1 cellular context compared by ENCODE assay signal in the genomic region with DNA sequence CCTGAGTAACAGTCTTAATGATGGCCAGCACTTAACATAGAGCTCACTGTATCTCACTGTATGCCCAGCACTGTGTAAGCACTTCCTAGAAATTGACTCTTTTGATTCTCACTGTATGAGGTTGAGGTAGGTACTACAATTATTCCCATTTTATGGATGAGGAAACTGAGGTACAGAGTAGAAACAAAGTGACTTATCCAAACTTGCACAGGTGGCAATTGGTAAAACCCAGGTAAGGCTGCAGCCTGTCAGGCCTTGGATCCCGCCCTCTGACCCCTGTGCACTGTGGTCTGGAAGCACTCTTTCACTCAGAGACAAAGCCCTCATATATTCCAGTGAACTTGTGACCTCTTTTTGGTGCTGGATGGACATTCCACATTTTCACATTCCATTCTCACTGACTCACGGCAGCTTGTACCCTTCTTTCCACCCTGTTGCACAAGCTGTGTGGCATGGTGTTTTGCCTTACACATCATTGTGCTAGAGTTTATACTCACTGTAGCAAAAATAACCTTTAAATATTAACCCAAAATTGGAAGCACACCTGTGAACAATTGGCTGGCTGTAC.
A peak's percentile ranks its signal among the peaks of the same experiment; 100 is the strongest.
TF ChIP-seq lines count a peak whose summit lies in the region.

No MANE protein-coding gene starts in this region.

TF ChIP-seq in HepG2, 621 proteins besides CTCF, POLR2A, EP300 and RAD21 (continued from another document and continues in another):
- TF ChIP-seq, protein P1, sequence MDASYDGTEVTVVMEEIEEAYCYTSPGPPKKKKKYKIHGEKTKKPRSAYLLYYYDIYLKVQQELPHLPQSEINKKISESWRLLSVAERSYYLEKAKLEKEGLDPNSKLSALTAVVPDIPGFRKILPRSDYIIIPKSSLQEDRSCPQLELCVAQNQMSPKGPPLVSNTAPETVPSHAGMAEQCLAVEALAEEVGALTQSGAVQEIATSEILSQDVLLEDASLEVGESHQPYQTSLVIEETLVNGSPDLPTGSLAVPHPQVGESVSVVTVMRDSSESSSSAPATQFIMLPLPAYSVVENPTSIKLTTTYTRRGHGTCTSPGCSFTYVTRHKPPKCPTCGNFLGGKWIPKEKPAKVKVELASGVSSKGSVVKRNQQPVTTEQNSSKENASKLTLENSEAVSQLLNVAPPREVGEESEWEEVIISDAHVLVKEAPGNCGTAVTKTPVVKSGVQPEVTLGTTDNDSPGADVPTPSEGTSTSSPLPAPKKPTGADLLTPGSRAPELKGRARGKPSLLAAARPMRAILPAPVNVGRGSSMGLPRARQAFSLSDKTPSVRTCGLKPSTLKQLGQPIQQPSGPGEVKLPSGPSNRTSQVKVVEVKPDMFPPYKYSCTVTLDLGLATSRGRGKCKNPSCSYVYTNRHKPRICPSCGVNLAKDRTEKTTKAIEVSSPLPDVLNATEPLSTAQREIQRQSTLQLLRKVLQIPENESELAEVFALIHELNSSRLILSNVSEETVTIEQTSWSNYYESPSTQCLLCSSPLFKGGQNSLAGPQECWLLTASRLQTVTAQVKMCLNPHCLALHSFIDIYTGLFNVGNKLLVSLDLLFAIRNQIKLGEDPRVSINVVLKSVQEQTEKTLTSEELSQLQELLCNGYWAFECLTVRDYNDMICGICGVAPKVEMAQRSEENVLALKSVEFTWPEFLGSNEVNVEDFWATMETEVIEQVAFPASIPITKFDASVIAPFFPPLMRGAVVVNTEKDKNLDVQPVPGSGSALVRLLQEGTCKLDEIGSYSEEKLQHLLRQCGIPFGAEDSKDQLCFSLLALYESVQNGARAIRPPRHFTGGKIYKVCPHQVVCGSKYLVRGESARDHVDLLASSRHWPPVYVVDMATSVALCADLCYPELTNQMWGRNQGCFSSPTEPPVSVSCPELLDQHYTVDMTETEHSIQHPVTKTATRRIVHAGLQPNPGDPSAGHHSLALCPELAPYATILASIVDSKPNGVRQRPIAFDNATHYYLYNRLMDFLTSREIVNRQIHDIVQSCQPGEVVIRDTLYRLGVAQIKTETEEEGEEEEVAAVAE (CRISPR knock-in tag; IDR thresholded peaks at IDR 0.05; ENCODE audit: borderline replicate concordance), result no peak
- TF ChIP-seq ZNF609 (CRISPR knock-in tag; IDR thresholded peaks at IDR 0.05; ENCODE audit: borderline replicate concordance) (peak; percentile 86), ZNF850 (CRISPR knock-in tag; conservative IDR thresholded peaks at IDR 0.05) (no peak), ELK4 (CRISPR knock-in tag; IDR thresholded peaks at IDR 0.05; ENCODE audit: borderline replicate concordance) (no peak), TERF1 (CRISPR knock-in tag; IDR thresholded peaks at IDR 0.05) (no peak), BRD4 (CRISPR knock-in tag; IDR thresholded peaks at IDR 0.05) (no peak), SETDB1 (CRISPR knock-in tag; IDR thresholded peaks at IDR 0.05; ENCODE audit: borderline replicate concordance) (no peak), KMT2A (CRISPR knock-in tag; IDR thresholded peaks at IDR 0.05) (no peak), THAP8 (CRISPR knock-in tag; IDR thresholded peaks at IDR 0.05; ENCODE audit: borderline replicate concordance) (no peak), JARID2 (CRISPR knock-in tag; IDR thresholded peaks at IDR 0.05; ENCODE audit: insufficient replicate concordance) (no peak), MXD4 (CRISPR knock-in tag; IDR thresholded peaks at IDR 0.05) (0 out of 2 replicates have a peak, but pooled peaks have one; percentile 21), RFXANK (CRISPR knock-in tag; IDR thresholded peaks at IDR 0.05) (no peak), ZNF350 (CRISPR knock-in tag; IDR thresholded peaks at IDR 0.05; ENCODE audit: borderline replicate concordance, low read depth) (peak; percentile 83; the same call in 1 of the 2 replicates), ZNF724P (CRISPR knock-in tag; IDR thresholded peaks at IDR 0.05; ENCODE audit: borderline replicate concordance) (no peak), GZF1 (CRISPR knock-in tag; IDR thresholded peaks at IDR 0.05) (no peak), SNAPC4 (CRISPR knock-in tag; IDR thresholded peaks at IDR 0.05) (no peak), TSC22D2 (CRISPR knock-in tag; IDR thresholded peaks at IDR 0.05; ENCODE audit: borderline replicate concordance) (no peak), ZBTB8A (CRISPR knock-in tag; IDR thresholded peaks at IDR 0.05; ENCODE audit: borderline replicate concordance, low read depth) (no peak), ZNF562 (CRISPR knock-in tag; IDR thresholded peaks at IDR 0.05; ENCODE audit: borderline replicate concordance) (no peak), GATAD1 (CRISPR knock-in tag; IDR thresholded peaks at IDR 0.05) (peak; percentile 54; the same call in 1 of the 2 replicates), ZUFSP (CRISPR knock-in tag; IDR thresholded peaks at IDR 0.05; ENCODE audit: borderline replicate concordance) (no peak), ZFP1 (CRISPR knock-in tag; IDR thresholded peaks at IDR 0.05) (peak; percentile 84; the same call in 1 of the 2 replicates), SATB2 (CRISPR knock-in tag; IDR thresholded peaks at IDR 0.05) (no peak), ZNF816 (CRISPR knock-in tag; IDR thresholded peaks at IDR 0.05; ENCODE audit: borderline replicate concordance) (no peak), ZNF772 (CRISPR knock-in tag; IDR thresholded peaks at IDR 0.05) (peak; percentile 81; the same call in 1 of the 2 replicates), SRY (CRISPR knock-in tag; IDR thresholded peaks at IDR 0.05) (no peak), SMAD1 (CRISPR knock-in tag; IDR thresholded peaks at IDR 0.05; ENCODE audit: borderline replicate concordance, low read depth) (no peak), ZNF782 (CRISPR knock-in tag; IDR thresholded peaks at IDR 0.05; ENCODE audit: borderline replicate concordance) (no peak), HOXA7 (CRISPR knock-in tag; IDR thresholded peaks at IDR 0.05) (no peak)
- TF ChIP-seq, protein P2, sequence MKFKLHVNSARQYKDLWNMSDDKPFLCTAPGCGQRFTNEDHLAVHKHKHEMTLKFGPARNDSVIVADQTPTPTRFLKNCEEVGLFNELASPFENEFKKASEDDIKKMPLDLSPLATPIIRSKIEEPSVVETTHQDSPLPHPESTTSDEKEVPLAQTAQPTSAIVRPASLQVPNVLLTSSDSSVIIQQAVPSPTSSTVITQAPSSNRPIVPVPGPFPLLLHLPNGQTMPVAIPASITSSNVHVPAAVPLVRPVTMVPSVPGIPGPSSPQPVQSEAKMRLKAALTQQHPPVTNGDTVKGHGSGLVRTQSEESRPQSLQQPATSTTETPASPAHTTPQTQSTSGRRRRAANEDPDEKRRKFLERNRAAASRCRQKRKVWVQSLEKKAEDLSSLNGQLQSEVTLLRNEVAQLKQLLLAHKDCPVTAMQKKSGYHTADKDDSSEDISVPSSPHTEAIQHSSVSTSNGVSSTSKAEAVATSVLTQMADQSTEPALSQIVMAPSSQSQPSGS (CRISPR knock-in tag; IDR thresholded peaks at IDR 0.05), result peak; percentile 96
